ENCODE assay signal across 1 cellular context in genomic region chr12:122935318-122935717, GRCh38.
TF ChIP-seq lines count a peak whose summit lies in the region.

No MANE protein-coding gene starts in this region.

TF ChIP-seq in HepG2, 621 proteins besides CTCF, POLR2A, EP300 and RAD21:
- TF ChIP-seq GATAD2A (CRISPR knock-in tag; IDR thresholded peaks at IDR 0.05) (no peak), IRF9 (CRISPR knock-in tag; IDR thresholded peaks at IDR 0.05; ENCODE audit: borderline replicate concordance) (no peak)
- TF ChIP-seq, protein P1, sequence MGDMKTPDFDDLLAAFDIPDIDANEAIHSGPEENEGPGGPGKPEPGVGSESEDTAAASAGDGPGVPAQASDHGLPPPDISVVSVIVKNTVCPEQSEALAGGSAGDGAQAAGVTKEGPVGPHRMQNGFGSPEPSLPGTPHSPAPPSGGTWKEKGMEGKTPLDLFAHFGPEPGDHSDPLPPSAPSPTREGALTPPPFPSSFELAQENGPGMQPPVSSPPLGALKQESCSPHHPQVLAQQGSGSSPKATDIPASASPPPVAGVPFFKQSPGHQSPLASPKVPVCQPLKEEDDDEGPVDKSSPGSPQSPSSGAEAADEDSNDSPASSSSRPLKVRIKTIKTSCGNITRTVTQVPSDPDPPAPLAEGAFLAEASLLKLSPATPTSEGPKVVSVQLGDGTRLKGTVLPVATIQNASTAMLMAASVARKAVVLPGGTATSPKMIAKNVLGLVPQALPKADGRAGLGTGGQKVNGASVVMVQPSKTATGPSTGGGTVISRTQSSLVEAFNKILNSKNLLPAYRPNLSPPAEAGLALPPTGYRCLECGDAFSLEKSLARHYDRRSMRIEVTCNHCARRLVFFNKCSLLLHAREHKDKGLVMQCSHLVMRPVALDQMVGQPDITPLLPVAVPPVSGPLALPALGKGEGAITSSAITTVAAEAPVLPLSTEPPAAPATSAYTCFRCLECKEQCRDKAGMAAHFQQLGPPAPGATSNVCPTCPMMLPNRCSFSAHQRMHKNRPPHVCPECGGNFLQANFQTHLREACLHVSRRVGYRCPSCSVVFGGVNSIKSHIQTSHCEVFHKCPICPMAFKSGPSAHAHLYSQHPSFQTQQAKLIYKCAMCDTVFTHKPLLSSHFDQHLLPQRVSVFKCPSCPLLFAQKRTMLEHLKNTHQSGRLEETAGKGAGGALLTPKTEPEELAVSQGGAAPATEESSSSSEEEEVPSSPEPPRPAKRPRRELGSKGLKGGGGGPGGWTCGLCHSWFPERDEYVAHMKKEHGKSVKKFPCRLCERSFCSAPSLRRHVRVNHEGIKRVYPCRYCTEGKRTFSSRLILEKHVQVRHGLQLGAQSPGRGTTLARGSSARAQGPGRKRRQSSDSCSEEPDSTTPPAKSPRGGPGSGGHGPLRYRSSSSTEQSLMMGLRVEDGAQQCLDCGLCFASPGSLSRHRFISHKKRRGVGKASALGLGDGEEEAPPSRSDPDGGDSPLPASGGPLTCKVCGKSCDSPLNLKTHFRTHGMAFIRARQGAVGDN (CRISPR knock-in tag; IDR thresholded peaks at IDR 0.05), result 0 out of 2 replicates have a peak, but pooled peaks have one; percentile 9
TF ChIP-seq in HepG2: peak in this region for 1.
